ENCODE assay signal across 1 cellular context in the genomic region with DNA sequence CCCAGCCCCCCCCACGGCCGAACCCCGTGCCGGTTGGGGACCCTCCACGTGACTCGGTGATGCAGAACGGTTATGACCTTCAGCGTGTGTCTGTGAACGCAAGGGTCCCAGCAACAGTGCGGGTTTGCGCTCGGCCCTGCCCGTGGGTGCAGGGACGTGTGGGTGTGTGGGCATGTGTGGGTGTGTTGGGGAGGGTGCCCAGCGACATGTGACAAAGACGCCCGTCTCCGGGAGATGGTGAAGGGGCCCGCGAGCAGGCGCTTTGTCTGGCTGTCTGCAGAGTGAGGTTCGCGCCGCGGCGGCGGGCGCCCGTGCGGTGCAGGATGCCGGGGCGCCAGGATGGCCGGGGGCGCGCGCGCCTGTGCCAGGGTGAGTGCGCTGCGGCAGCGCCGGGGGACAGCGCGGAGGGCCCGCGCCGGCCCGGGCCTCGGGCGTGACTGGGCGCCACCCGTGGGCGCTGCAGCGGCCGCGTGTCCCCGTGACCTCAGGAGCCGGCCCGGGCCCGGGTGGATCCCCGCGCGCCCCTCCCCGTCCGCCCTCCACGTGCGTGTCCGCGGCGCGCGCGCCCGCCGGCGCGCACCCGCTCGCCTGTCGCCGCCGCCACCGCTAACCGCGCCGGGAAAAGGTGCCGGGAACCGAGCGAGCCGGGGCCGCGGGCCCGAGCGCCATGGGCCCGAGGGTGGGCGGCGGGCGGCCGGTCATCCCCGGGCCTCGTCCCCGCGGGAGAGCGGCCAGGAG.
A peak's percentile ranks its signal among the peaks of the same experiment; 100 is the strongest.
TF ChIP-seq lines count a peak whose summit lies in the region.

A gene (plus strand): TSS at position 569 of the 738 bp plus-strand sequence. CDS start 681 bp downstream, outside the sequence.

TF ChIP-seq in H1, 55 proteins besides CTCF, POLR2A, EP300 and RAD21:
- no peak for TF ChIP-seq RBBP5 (IDR thresholded peaks at IDR 0.05; ENCODE audit: borderline replicate concordance, low read depth, low read length)
- TF ChIP-seq SP1 (IDR thresholded peaks at IDR 0.05; ENCODE audit: low read depth, low read length): no peak
- TF ChIP-seq SIRT6 (IDR thresholded peaks at IDR 0.05; ENCODE audit: low read length): no peak
- TF ChIP-seq TAF1 (IDR thresholded peaks at IDR 0.05; ENCODE audit: low read depth, low read length): peak; percentile 16; the same call in 1 of the 2 replicates
- TF ChIP-seq CHD1 (IDR thresholded peaks at IDR 0.05; ENCODE audit: low read depth, low read length): no peak
- no peak for TF ChIP-seq RFX5 (IDR thresholded peaks at IDR 0.05; ENCODE audit: borderline replicate concordance, low read depth, low read length)
- peak; percentile 3 for TF ChIP-seq PHF8 (conservative IDR thresholded peaks at IDR 0.05; ENCODE audit: low read depth, low read length)
- TF ChIP-seq POLR2AphosphoS5 (IDR thresholded peaks at IDR 0.05; ENCODE audit: low read depth, low read length): peak; percentile 60
- no peak for TF ChIP-seq ZNF274 (IDR thresholded peaks at IDR 0.05; ENCODE audit: borderline replicate concordance, extremely low read depth, low read length)
- TF ChIP-seq SP4 (IDR thresholded peaks at IDR 0.05; ENCODE audit: low read length): no peak
- no peak for TF ChIP-seq JUND (IDR thresholded peaks at IDR 0.05; ENCODE audit: low read length)
- no peak for TF ChIP-seq TEAD4 (IDR thresholded peaks at IDR 0.05; ENCODE audit: low read depth, low read length)
- TF ChIP-seq KDM5A (IDR thresholded peaks at IDR 0.05; ENCODE audit: low read length): no peak
- TF ChIP-seq, protein P1, sequence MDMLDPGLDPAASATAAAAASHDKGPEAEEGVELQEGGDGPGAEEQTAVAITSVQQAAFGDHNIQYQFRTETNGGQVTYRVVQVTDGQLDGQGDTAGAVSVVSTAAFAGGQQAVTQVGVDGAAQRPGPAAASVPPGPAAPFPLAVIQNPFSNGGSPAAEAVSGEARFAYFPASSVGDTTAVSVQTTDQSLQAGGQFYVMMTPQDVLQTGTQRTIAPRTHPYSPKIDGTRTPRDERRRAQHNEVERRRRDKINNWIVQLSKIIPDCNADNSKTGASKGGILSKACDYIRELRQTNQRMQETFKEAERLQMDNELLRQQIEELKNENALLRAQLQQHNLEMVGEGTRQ (IDR thresholded peaks at IDR 0.05; ENCODE audit: low read length): peak; percentile 75
- TF ChIP-seq SP2 (IDR thresholded peaks at IDR 0.05; ENCODE audit: low read length): no peak
- TF ChIP-seq, protein P2, sequence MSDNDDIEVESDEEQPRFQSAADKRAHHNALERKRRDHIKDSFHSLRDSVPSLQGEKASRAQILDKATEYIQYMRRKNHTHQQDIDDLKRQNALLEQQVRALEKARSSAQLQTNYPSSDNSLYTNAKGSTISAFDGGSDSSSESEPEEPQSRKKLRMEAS (IDR thresholded peaks at IDR 0.05): peak; percentile 83
- peak in 1 of 2 experiments; percentile 9; a peak in 2 of 4 replicates for TF ChIP-seq HDAC2 (IDR thresholded peaks at IDR 0.05; ENCODE audit: borderline replicate concordance in 1 of 2, low read depth in 2 of 2, low read length in 2 of 2)
- peak; percentile 23 for TF ChIP-seq KDM4A (IDR thresholded peaks at IDR 0.05; ENCODE audit: low read depth, low read length, severe bottlenecking)
- no peak for TF ChIP-seq SAP30 (IDR thresholded peaks at IDR 0.05; ENCODE audit: insufficient read depth, insufficient replicate concordance, low read length)
- no peak for TF ChIP-seq CBX5 (IDR thresholded peaks at IDR 0.05; ENCODE audit: low read depth, low read length)
- peak in 1 of 2 experiments; percentile 47; a peak in 1 of 4 replicates for TF ChIP-seq SIN3A (conservative IDR thresholded peaks at IDR 0.05 in 1 of 2, IDR thresholded peaks at IDR 0.05 in 1 of 2; ENCODE audit: low read depth in 1 of 2, low read length in 2 of 2)
- TF ChIP-seq, protein P3, sequence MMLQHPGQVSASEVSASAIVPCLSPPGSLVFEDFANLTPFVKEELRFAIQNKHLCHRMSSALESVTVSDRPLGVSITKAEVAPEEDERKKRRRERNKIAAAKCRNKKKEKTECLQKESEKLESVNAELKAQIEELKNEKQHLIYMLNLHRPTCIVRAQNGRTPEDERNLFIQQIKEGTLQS (IDR thresholded peaks at IDR 0.05; ENCODE audit: insufficient read depth, low read depth, low read length): peak; percentile 48; the same call in 1 of the 2 replicates
- no peak for TF ChIP-seq BRCA1 (IDR thresholded peaks at IDR 0.05; ENCODE audit: low read depth, low read length)
- TF ChIP-seq ASH2L (IDR thresholded peaks at IDR 0.05; ENCODE audit: low read length): no peak
- TF ChIP-seq, protein P4, sequence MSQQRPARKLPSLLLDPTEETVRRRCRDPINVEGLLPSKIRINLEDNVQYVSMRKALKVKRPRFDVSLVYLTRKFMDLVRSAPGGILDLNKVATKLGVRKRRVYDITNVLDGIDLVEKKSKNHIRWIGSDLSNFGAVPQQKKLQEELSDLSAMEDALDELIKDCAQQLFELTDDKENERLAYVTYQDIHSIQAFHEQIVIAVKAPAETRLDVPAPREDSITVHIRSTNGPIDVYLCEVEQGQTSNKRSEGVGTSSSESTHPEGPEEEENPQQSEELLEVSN (IDR thresholded peaks at IDR 0.05): 0 out of 2 replicates have a peak, but pooled peaks have one; percentile 15
- no peak for TF ChIP-seq SUZ12 (IDR thresholded peaks at IDR 0.05; ENCODE audit: low read length)
